2 cellular contexts compared by ENCODE assay signal in genomic region chr15:70078578-70079417, GRCh38.
TF ChIP-seq lines count a peak whose summit lies in the region.

No MANE protein-coding gene starts in this region.

TF ChIP-seq in K562, 482 proteins besides CTCF, POLR2A, EP300 and RAD21:
- TF ChIP-seq CBX2 (IDR thresholded peaks at IDR 0.05; ENCODE audit: insufficient read depth, low read length, poor library complexity, severe bottlenecking) (no peak), SETDB1 (IDR thresholded peaks at IDR 0.05; ENCODE audit: low read length) (no peak), ELF4 (CRISPR knock-in tag; IDR thresholded peaks at IDR 0.05) (no peak), STAT5B (CRISPR knock-in tag; IDR thresholded peaks at IDR 0.05) (no peak), HMGN3 (IDR thresholded peaks at IDR 0.05; ENCODE audit: borderline replicate concordance, extremely low read depth, insufficient read length, low read depth, low read length) (no peak), NR0B1 (IDR thresholded peaks at IDR 0.05; ENCODE audit: partially characterized antibody) (no peak), DACH1 (IDR thresholded peaks at IDR 0.05; ENCODE audit: partially characterized antibody) (no peak), KAT8 (IDR thresholded peaks at IDR 0.05; ENCODE audit: low read depth) (no peak), PHTF2 (CRISPR knock-in tag; IDR thresholded peaks at IDR 0.05) (no peak), MCM5 (IDR thresholded peaks at IDR 0.05; ENCODE audit: low read depth) (no peak), CREB3L1 (IDR thresholded peaks at IDR 0.05; ENCODE audit: borderline replicate concordance, low read depth) (no peak), SAP30 (IDR thresholded peaks at IDR 0.05; ENCODE audit: borderline replicate concordance, insufficient read depth, low read depth, low read length, poor library complexity, severe bottlenecking) (no peak)

TF ChIP-seq in liver, 16 proteins besides CTCF, POLR2A, EP300 and RAD21:
- TF ChIP-seq HNF4G (IDR thresholded peaks at IDR 0.05) (no peak), YY1 (IDR thresholded peaks at IDR 0.05) (no peak), JUND (IDR thresholded peaks at IDR 0.05) (peak in 1 of 2 donors; percentile 11), EGR1 (IDR thresholded peaks at IDR 0.05; ENCODE audit: low read depth in 2 of 2) (no peak), SP1 (IDR thresholded peaks at IDR 0.05) (peak; percentile 61), MAX (IDR thresholded peaks at IDR 0.05) (no peak), HNF4A (conservative IDR thresholded peaks at IDR 0.05) (peak; percentile 60 to 68), ZBTB33 (IDR thresholded peaks at IDR 0.05) (no peak), TAF1 (conservative IDR thresholded peaks at IDR 0.05) (no peak), RXRA (IDR thresholded peaks at IDR 0.05) (peak; percentile 71 to 83), NR2F2 (IDR thresholded peaks at IDR 0.05) (peak; percentile 35), FOXA1 (IDR thresholded peaks at IDR 0.05) (no peak), FOXA2 (IDR thresholded peaks at IDR 0.05) (peak; percentile 6), GABPA (IDR thresholded peaks at IDR 0.05 in 1 of 2, conservative IDR thresholded peaks at IDR 0.05 in 1 of 2) (no peak)
- TF ChIP-seq, protein P1, sequence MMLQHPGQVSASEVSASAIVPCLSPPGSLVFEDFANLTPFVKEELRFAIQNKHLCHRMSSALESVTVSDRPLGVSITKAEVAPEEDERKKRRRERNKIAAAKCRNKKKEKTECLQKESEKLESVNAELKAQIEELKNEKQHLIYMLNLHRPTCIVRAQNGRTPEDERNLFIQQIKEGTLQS (IDR thresholded peaks at IDR 0.05) = no peak
- TF ChIP-seq, protein P2, sequence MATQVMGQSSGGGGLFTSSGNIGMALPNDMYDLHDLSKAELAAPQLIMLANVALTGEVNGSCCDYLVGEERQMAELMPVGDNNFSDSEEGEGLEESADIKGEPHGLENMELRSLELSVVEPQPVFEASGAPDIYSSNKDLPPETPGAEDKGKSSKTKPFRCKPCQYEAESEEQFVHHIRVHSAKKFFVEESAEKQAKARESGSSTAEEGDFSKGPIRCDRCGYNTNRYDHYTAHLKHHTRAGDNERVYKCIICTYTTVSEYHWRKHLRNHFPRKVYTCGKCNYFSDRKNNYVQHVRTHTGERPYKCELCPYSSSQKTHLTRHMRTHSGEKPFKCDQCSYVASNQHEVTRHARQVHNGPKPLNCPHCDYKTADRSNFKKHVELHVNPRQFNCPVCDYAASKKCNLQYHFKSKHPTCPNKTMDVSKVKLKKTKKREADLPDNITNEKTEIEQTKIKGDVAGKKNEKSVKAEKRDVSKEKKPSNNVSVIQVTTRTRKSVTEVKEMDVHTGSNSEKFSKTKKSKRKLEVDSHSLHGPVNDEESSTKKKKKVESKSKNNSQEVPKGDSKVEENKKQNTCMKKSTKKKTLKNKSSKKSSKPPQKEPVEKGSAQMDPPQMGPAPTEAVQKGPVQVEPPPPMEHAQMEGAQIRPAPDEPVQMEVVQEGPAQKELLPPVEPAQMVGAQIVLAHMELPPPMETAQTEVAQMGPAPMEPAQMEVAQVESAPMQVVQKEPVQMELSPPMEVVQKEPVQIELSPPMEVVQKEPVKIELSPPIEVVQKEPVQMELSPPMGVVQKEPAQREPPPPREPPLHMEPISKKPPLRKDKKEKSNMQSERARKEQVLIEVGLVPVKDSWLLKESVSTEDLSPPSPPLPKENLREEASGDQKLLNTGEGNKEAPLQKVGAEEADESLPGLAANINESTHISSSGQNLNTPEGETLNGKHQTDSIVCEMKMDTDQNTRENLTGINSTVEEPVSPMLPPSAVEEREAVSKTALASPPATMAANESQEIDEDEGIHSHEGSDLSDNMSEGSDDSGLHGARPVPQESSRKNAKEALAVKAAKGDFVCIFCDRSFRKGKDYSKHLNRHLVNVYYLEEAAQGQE (IDR thresholded peaks at IDR 0.05) = no peak
